In genomic region chr16:56163938-56164337, GRCh38 we compare ENCODE assay signal across 18 cellular contexts. TPM values are rescaled to one million over a fixed set of nuclear protein-coding genes. Genes with fewer than 3 reads are reported as not detected.
DNase-seq lines count a peak whose midpoint lies in the region; ATAC-seq and FAIRE-seq lines count a peak whose summit lies in the region.
"Had no signal": no experiment of that assay in that cellular context is flagged by ENCODE, and none has a peak within 500 bp of the region (broad histone marks: within the 10 kb centered on the region; RNA-seq: fewer than 3 reads in every experiment).

No MANE protein-coding gene starts in this region.

- ATAC-seq in GM18520 (IDR thresholded peaks at IDR 0.05; ENCODE audit: unreplicated experiment) (peak; percentile 52), GM21367 (IDR thresholded peaks at IDR 0.05; ENCODE audit: unreplicated experiment) (peak; percentile 57), HG03060 (IDR thresholded peaks at IDR 0.05; ENCODE audit: low read depth, unreplicated experiment) (peak; percentile 62), GM18517 (IDR thresholded peaks at IDR 0.05; ENCODE audit: unreplicated experiment) (no peak)
- peak; percentile 60 for ATAC-seq in activated T-helper 17 cell treated with anti-CD3 and anti-CD28 coated beads, Interleukin-2, amount 50 U/mL, for 72 hours (replicated peaks)
- ATAC-seq: activated CD8-positive, alpha-beta T cell treated with anti-CD3 and anti-CD28 coated beads for 36 hours; T-cell had no signal

- DNase-seq in GM19238 (ENCODE audit: insufficient read length, low spot score) (no peak), SHP77 treated with DMSO at 0.1 percent for 48 hours (lab: John Stamatoyannopoulos, UW) (no peak), GM19239 (ENCODE audit: insufficient read length, low spot score) (no peak)
- DNase-seq: activated CD8-positive, alpha-beta T cell treated with anti-CD3 and anti-CD28 coated beads for 36 hours; Calu3; NCI-H1436; retina; stimulated activated CD4-positive, alpha-beta T cell treated with anti-CD3 and anti-CD28 coated beads, Interleukin-15, amount 100 ng/mL, for 24 hours; T-cell; upper lobe of left lung; WERI-Rb-1 had no signal

- no peak overlapping the region for H3K27ac Mint-ChIP-seq in activated T-helper 17 cell treated with anti-CD3 and anti-CD28 coated beads, Interleukin-2, amount 50 U/mL, for 72 hours
- H3K27ac Mint-ChIP-seq: activated CD8-positive, alpha-beta T cell treated with anti-CD3 and anti-CD28 coated beads for 36 hours; stimulated activated naive CD8-positive, alpha-beta T cell treated with anti-CD3 and anti-CD28 coated beads, Interleukin-15, Interleukin-2, amounts not matched to agents 100 ng/mL and 50 ng/mL, for 24 hours; T-cell had no signal

- no peaks in the 10 kb centered on the region for H3K9me3 Mint-ChIP-seq in activated T-helper 17 cell treated with anti-CD3 and anti-CD28 coated beads, Interleukin-2, amount 50 U/mL, for 72 hours
- H3K9me3 Mint-ChIP-seq: activated CD8-positive, alpha-beta T cell treated with anti-CD3 and anti-CD28 coated beads for 36 hours; stimulated activated naive CD8-positive, alpha-beta T cell treated with anti-CD3 and anti-CD28 coated beads, Interleukin-15, Interleukin-2, amounts not matched to agents 100 ng/mL and 50 ng/mL, for 24 hours; T-cell had no signal

- no peaks in the 10 kb centered on the region for H3K36me3 Mint-ChIP-seq in activated T-helper 17 cell treated with anti-CD3 and anti-CD28 coated beads, Interleukin-2, amount 50 U/mL, for 72 hours (ENCODE audit: low read depth)
- H3K36me3 Mint-ChIP-seq: T-cell had no signal

- no peak for FAIRE-seq in GM19239 (lab: Jason Lieb, UNC)

- H3K4me1 Mint-ChIP-seq in activated T-helper 17 cell treated with anti-CD3 and anti-CD28 coated beads, Interleukin-2, amount 50 U/mL, for 72 hours: peaks cover 5% of the 10 kb centered on the region

- no peaks in the 10 kb centered on the region for H3K27me3 Mint-ChIP-seq in activated T-helper 17 cell treated with anti-CD3 and anti-CD28 coated beads, Interleukin-2, amount 50 U/mL, for 72 hours

- H3K4me3 Mint-ChIP-seq in activated T-helper 17 cell treated with anti-CD3 and anti-CD28 coated beads, Interleukin-2, amount 50 U/mL, for 72 hours: no peak overlapping the region
- H3K4me3 Mint-ChIP-seq: activated CD8-positive, alpha-beta T cell treated with anti-CD3 and anti-CD28 coated beads for 36 hours; stimulated activated naive CD8-positive, alpha-beta T cell treated with anti-CD3 and anti-CD28 coated beads, Interleukin-15, Interleukin-2, amounts not matched to agents 100 ng/mL and 50 ng/mL, for 24 hours; T-cell had no signal

RNA-seq across cellular contexts. Expression of gene GNAO1, which starts 27.4 kb away (rescaled TPM):
- under 1 TPM; 0.41 to 0.74 TPM for total RNA-seq in activated T-helper 17 cell treated with anti-CD3 and anti-CD28 coated beads, Interleukin-2, amount 50 U/mL, for 72 hours
- total RNA-seq: Calu3, glomerular endothelial cell had no signal
